18 cellular contexts compared by ENCODE assay signal in the genomic region with DNA sequence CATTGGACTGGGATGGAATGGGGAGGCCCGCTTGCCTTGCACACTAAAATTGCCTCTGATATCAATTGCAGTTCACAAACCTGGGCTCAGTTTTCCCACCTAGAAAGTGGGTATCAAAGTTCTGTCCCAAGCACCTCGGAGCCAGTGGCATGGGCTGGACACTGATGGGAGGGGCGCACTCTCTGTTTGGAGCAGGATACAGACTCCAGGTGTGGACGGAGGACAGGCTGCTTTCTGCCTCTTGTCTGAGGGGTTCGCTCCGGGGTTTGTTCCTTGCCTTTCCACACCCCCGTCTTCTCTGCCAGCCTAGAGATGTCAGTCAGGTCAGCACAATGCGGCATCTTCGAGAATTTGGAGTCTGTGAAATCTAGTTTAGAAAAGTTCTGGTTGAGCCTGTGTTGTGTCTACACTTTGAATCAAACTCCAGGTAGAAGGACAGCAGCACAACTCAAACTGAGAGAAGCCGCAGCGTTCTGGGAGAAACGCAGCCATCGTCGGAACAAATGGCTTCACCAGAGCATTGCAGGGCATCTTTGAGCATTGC.
"Had no signal": no experiment of that assay in that cellular context is flagged by ENCODE, and none has a peak within 500 bp of the region (broad histone marks: within the 10 kb centered on the region; RNA-seq: fewer than 3 reads in every experiment).

No MANE protein-coding gene starts in this region.

- H3K27ac ChIP-seq: HL-60, RWPE1 had no signal

- H3K4me2 ChIP-seq: SK-N-SH had no signal

- H3K36me3 ChIP-seq: MG63 had no signal

- DNase-seq: KBM-7, MG63, NCI-H1092 treated with DMSO at 0.1 percent for 48 hours, NCI-H1436, NCI-H187, NCI-H2029, NCI-H2081 treated with DMSO at 0.1 percent for 48 hours, NCI-H2171, NCI-H226, NCI-H446, NCI-H510A, NCI-H524 treated with DMSO at 0.1 percent for 48 hours, NCI-H69, NCI-H774, SHP77, SK-N-SH had no signal

- H3K9ac ChIP-seq: SK-N-SH had no signal

- H3K4me3 ChIP-seq: MG63 had no signal

- H3K9me3 ChIP-seq: SK-N-SH had no signal
